1 cellular context compared by ENCODE assay signal in the genomic region with DNA sequence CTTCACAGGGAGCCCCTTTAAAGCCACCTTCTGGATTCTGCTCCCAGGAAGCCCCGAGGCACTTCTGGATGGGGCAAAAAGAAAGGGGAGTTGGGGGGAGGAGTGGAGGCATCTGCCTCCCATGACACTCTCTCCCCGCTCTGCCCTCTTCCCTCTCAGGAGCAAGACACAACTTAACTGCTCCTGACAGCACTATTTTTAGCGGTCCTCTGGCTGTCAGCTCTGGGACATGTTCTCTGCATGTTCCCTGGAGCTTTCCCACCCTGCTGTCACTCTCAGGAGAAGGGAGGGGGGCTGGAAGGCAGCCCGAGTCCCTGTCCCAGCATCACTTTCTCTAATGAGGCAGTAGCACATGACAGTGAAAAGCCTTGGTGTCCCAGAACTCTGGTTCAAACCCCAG.
TF ChIP-seq lines count a peak whose summit lies in the region.

No MANE protein-coding gene starts in this region.

TF ChIP-seq in H1, 55 proteins besides CTCF, POLR2A, EP300 and RAD21:
- no peak for TF ChIP-seq CBX5 (IDR thresholded peaks at IDR 0.05; ENCODE audit: low read depth, low read length)
- TF ChIP-seq KDM5A (IDR thresholded peaks at IDR 0.05; ENCODE audit: low read length) = no peak
- TF ChIP-seq PHF8 (conservative IDR thresholded peaks at IDR 0.05; ENCODE audit: low read depth, low read length) = no peak
- TF ChIP-seq, protein P1, sequence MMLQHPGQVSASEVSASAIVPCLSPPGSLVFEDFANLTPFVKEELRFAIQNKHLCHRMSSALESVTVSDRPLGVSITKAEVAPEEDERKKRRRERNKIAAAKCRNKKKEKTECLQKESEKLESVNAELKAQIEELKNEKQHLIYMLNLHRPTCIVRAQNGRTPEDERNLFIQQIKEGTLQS (IDR thresholded peaks at IDR 0.05; ENCODE audit: insufficient read depth, low read depth, low read length) = no peak
- no peak for TF ChIP-seq CEBPB (IDR thresholded peaks at IDR 0.05; ENCODE audit: low read depth, low read length)
- TF ChIP-seq SRF (IDR thresholded peaks at IDR 0.05; ENCODE audit: low read depth, low read length) = no peak
- no peak for TF ChIP-seq CREB1 (IDR thresholded peaks at IDR 0.05)
- no peak for TF ChIP-seq BRCA1 (IDR thresholded peaks at IDR 0.05; ENCODE audit: low read depth, low read length)
- TF ChIP-seq EGR1 (IDR thresholded peaks at IDR 0.05; ENCODE audit: borderline replicate concordance, low read depth, low read length) = no peak
- TF ChIP-seq RXRA (IDR thresholded peaks at IDR 0.05; ENCODE audit: insufficient read depth, low read depth, low read length) = no peak
- TF ChIP-seq CBX8 (IDR thresholded peaks at IDR 0.05; ENCODE audit: borderline replicate concordance, low read depth, low read length) = no peak
- TF ChIP-seq HDAC2 (IDR thresholded peaks at IDR 0.05; ENCODE audit: borderline replicate concordance in 1 of 2, low read depth in 2 of 2, low read length in 2 of 2) = no peak
- TF ChIP-seq GABPA (IDR thresholded peaks at IDR 0.05; ENCODE audit: borderline replicate concordance, insufficient read depth, low read length) = no peak
- no peak for TF ChIP-seq SUZ12 (IDR thresholded peaks at IDR 0.05; ENCODE audit: low read length)
- no peak for TF ChIP-seq FOSL1 (IDR thresholded peaks at IDR 0.05; ENCODE audit: insufficient read depth, low read depth, low read length)
- TF ChIP-seq CHD1 (IDR thresholded peaks at IDR 0.05; ENCODE audit: low read depth, low read length) = no peak
